In genomic region chr11:62669420-62670161, GRCh38 we compare ENCODE assay signal across 3 cellular contexts.
TF ChIP-seq lines count a peak whose summit lies in the region.

No MANE protein-coding gene starts in this region.

TF ChIP-seq in SK-N-SH, 30 proteins besides CTCF, POLR2A, EP300 and RAD21:
- TF ChIP-seq NFIC (IDR thresholded peaks at IDR 0.05; ENCODE audit: borderline replicate concordance) (no peak), FOSL2 (IDR thresholded peaks at IDR 0.05; ENCODE audit: borderline replicate concordance, low read depth) (no peak), SIN3A (IDR thresholded peaks at IDR 0.05; ENCODE audit: borderline replicate concordance, low read depth, low read length) (no peak), TAF1 (IDR thresholded peaks at IDR 0.05; ENCODE audit: borderline replicate concordance, low read depth, low read length) (no peak), TCF12 (IDR thresholded peaks at IDR 0.05) (no peak), RXRA (IDR thresholded peaks at IDR 0.05; ENCODE audit: borderline replicate concordance, low read depth) (no peak), EZH2phosphoT487 (IDR thresholded peaks at IDR 0.05; ENCODE audit: borderline replicate concordance, low read depth) (no peak), POLR2AphosphoS5 (IDR thresholded peaks at IDR 0.05; ENCODE audit: low read depth, low read length) (no peak)

TF ChIP-seq in SK-N-SH treated with all-trans-retinoic acid at 6 μM for 48 hours, 23 proteins besides CTCF, POLR2A, EP300 and RAD21:
- TF ChIP-seq PATZ1 (CRISPR knock-in tag; IDR thresholded peaks at IDR 0.05; ENCODE audit: borderline replicate concordance) (no peak), TSHZ2 (CRISPR knock-in tag; IDR thresholded peaks at IDR 0.05) (no peak), GLIS3 (CRISPR knock-in tag; IDR thresholded peaks at IDR 0.05) (no peak), TCF4 (CRISPR knock-in tag; IDR thresholded peaks at IDR 0.05; ENCODE audit: borderline replicate concordance) (no peak), ZC3H10 (CRISPR knock-in tag; IDR thresholded peaks at IDR 0.05) (no peak)

TF ChIP-seq in K562, 482 proteins besides CTCF, POLR2A, EP300 and RAD21 (continues in another document):
- TF ChIP-seq BCLAF1 (IDR thresholded peaks at IDR 0.05; ENCODE audit: borderline replicate concordance in 1 of 2, control insufficient read depth in 1 of 2, low read depth in 2 of 2, low read length in 1 of 2) (no peak), MEF2A (IDR thresholded peaks at IDR 0.05; ENCODE audit: control insufficient read depth, low read depth, low read length) (no peak), THAP7 (CRISPR knock-in tag; IDR thresholded peaks at IDR 0.05) (no peak), ZNF609 (CRISPR knock-in tag; IDR thresholded peaks at IDR 0.05; ENCODE audit: borderline replicate concordance) (no peak), PCBP1 (IDR thresholded peaks at IDR 0.05; ENCODE audit: low read depth, low read length, poor library complexity, severe bottlenecking) (no peak), ZNF133 (CRISPR knock-in tag; IDR thresholded peaks at IDR 0.05) (no peak), KLF1 (tag; IDR thresholded peaks at IDR 0.05) (no peak), ZFX (CRISPR knock-in tag; IDR thresholded peaks at IDR 0.05) (0 out of 2 replicates have a peak, but pooled peaks have one; percentile 8), BRF2 (IDR thresholded peaks at IDR 0.05; ENCODE audit: borderline replicate concordance, insufficient read depth, insufficient read length) (no peak), ZNF518B (CRISPR knock-in tag; IDR thresholded peaks at IDR 0.05) (no peak), PRDM10 (IDR thresholded peaks at IDR 0.05; ENCODE audit: partially characterized antibody) (peak; percentile 15), MLX (CRISPR knock-in tag; conservative IDR thresholded peaks at IDR 0.05) (no peak), POLR2AphosphoS5 (IDR thresholded peaks at IDR 0.05; ENCODE audit: control insufficient read depth, insufficient read depth, low read depth, low read length) (no peak), STAT6 (CRISPR knock-in tag; IDR thresholded peaks at IDR 0.05) (no peak), ZNF589 (CRISPR knock-in tag; IDR thresholded peaks at IDR 0.05; ENCODE audit: low read depth) (0 out of 2 replicates have a peak, but pooled peaks have one; percentile 32), SETDB1 (IDR thresholded peaks at IDR 0.05; ENCODE audit: low read length) (no peak), TOE1 (IDR thresholded peaks at IDR 0.05; ENCODE audit: borderline replicate concordance) (no peak), TOE1 (CRISPR knock-in tag; IDR thresholded peaks at IDR 0.05; ENCODE audit: borderline replicate concordance, low read depth) (no peak), HMG20B (CRISPR knock-in tag; IDR thresholded peaks at IDR 0.05) (no peak), ZNF146 (CRISPR knock-in tag; IDR thresholded peaks at IDR 0.05; ENCODE audit: unreplicated experiment) (no peak), NR2F6 (CRISPR knock-in tag; IDR thresholded peaks at IDR 0.05) (no peak), ZFP36 (IDR thresholded peaks at IDR 0.05; ENCODE audit: low read depth, low read length, partially characterized antibody) (no peak), MCM2 (IDR thresholded peaks at IDR 0.05; ENCODE audit: low read depth) (no peak), TAF15 (IDR thresholded peaks at IDR 0.05; ENCODE audit: low read depth, low read length) (no peak), NR2C2 (CRISPR knock-in tag; IDR thresholded peaks at IDR 0.05) (no peak), NR2C2 (tag; IDR thresholded peaks at IDR 0.05) (peak; percentile 61; the same call in 1 of the 2 replicates), ATF3 (IDR thresholded peaks at IDR 0.05) (no peak), ATF3 (CRISPR knock-in tag; conservative IDR thresholded peaks at IDR 0.05) (0 out of 2 replicates have a peak, but pooled peaks have one; percentile 18)
